ENCODE assay signal across 19 cellular contexts in the genomic region with DNA sequence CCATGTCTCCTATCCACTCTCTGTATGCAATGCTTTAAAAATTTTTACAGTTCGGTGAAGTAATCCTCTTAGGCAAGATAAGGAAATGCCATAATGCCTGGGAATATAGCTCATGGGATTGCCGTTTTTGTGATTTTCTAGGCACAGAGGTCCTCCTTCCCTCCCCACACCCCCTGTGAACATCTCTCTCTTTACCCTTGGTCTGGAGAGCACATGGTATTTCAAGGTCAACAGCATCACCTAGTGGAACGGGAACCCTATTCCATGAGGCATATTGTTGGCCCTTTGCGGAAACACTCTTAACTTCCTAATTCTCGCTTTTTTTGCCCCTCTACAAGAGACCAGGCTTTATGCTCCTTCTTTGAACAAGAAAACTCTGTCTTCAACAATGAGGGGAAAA. TPM values are rescaled to one million over a fixed set of nuclear protein-coding genes. Genes with fewer than 3 reads are reported as not detected.
DNase-seq lines count a peak whose midpoint lies in the region; TF ChIP-seq lines count a peak whose summit lies in the region.
"Had no signal": no experiment of that assay in that cellular context is flagged by ENCODE, and none has a peak within 500 bp of the region (broad histone marks: within the 10 kb centered on the region; RNA-seq: fewer than 3 reads in every experiment).

No MANE protein-coding gene starts in this region.

- no peaks in the 10 kb centered on the region for H3K27me3 ChIP-seq in A673 (replicated peaks; ENCODE audit: insufficient read depth, low read depth, low read length, poor library complexity)
- H3K27me3 ChIP-seq: testis had no signal

- DNase-seq in A673 (ENCODE audit: low spot score) (peak; percentile 7), OCI-M1 (lab: John Stamatoyannopoulos, UW) (peak; percentile 24), endothelial cell (ENCODE audit: low spot score) (no peak), NCI-H2107 (lab: John Stamatoyannopoulos, UW) (no peak), NCI-H748 treated with DMSO at 0.1 percent for 48 hours (lab: John Stamatoyannopoulos, UW) (no peak)
- DNase-seq in stimulated activated CD4-positive, alpha-beta T cell treated with anti-CD3 and anti-CD28 coated beads, Interleukin-4, amount 100 ng/mL, for 4 hours = no peak
- DNase-seq in activated T-cell treated with anti-CD3 and anti-CD28 coated beads, Interleukin-2, amount 50 U/mL, for 48 hours = no peak
- DNase-seq: ACHN; activated CD8-positive, alpha-beta memory T cell treated with anti-CD3 and anti-CD28 coated beads for 24 hours; anterior cingulate cortex; GM23248; left ventricle myocardium superior; NCI-H1105 treated with DMSO at 0.1 percent for 48 hours; stimulated activated CD4-positive, alpha-beta T cell treated with anti-CD3 and anti-CD28 coated beads, Interleukin-1b, Interleukin-23, amount 100 ng/mL, for 48 hours; testis had no signal

- BruUV-seq in A673 (replicated peaks; lab: Mats Ljungman, UMichigan) = no TSS peak

- no peak overlapping the region for H3K27ac ChIP-seq in A673 (ENCODE audit: low read depth, low read length, poor library complexity, severe bottlenecking)
- H3K27ac ChIP-seq: GM23248, SK-N-MC, testis had no signal

- H3K4me1 Mint-ChIP-seq in endothelial cell (ENCODE audit: unreplicated experiment) = no peaks in the 10 kb centered on the region

- CTCF ChIA-PET in A673 (lab: Charles Lee) = no interaction called here

- H3K27me3 Mint-ChIP-seq in endothelial cell (ENCODE audit: unreplicated experiment) = peaks cover 2% of the 10 kb centered on the region

- intact Hi-C loops in A673 (cut with micrococcal nuclease; ENCODE audit: unreplicated experiment) = loop anchor here (10.0 kb wide), 1 partner anchor 242 kb away; no protein-coding TSS in a partner anchor

- TF ChIP-seq CTCF in A673 (conservative IDR thresholded peaks at IDR 0.05; ENCODE audit: low read depth, low read length) = no peak
- TF ChIP-seq CTCF in GM12873 (IDR thresholded peaks at IDR 0.05; ENCODE audit: insufficient read depth, low read depth, low read length, missing control alignments) = peak; percentile 7
- no peak for TF ChIP-seq CTCF in endothelial cell (IDR thresholded peaks at IDR 0.05; ENCODE audit: unreplicated experiment)

- H3K9me3 Mint-ChIP-seq in endothelial cell (ENCODE audit: unreplicated experiment) = peaks cover 23% of the 10 kb centered on the region

- H3K4me3 ChIP-seq in A673 (ENCODE audit: low read depth, low read length, poor library complexity, severe bottlenecking) = no peak overlapping the region
- H3K4me3 ChIP-seq: GM23248, SK-N-MC, testis had no signal

- peaks cover 25% of the 10 kb centered on the region for H3K36me3 Mint-ChIP-seq in endothelial cell (ENCODE audit: low read depth, unreplicated experiment)

- H3K4me1 ChIP-seq in A673 (ENCODE audit: insufficient read depth, low read length, poor library complexity, severe bottlenecking) = no peaks in the 10 kb centered on the region
- H3K4me1 ChIP-seq: testis had no signal

- H3K4me3 Mint-ChIP-seq in endothelial cell (ENCODE audit: unreplicated experiment) = peak overlapping the region; percentile 18
- H3K4me3 Mint-ChIP-seq: natural killer cell treated with Interleukin-12 subunit alpha and Interleukin-12 subunit beta and Interleukin-15 and Interleukin-18, amount 100 ng/mL, for 72 hours had no signal

- POLR2A ChIA-PET in A673 (lab: Charles Lee; ENCODE audit: low non-redundant PET) = no interaction called here

- no peak overlapping the region for H3K27ac Mint-ChIP-seq in endothelial cell (ENCODE audit: unreplicated experiment)
- H3K27ac Mint-ChIP-seq: natural killer cell treated with Interleukin-12 subunit alpha and Interleukin-12 subunit beta and Interleukin-15 and Interleukin-18, amount 100 ng/mL, for 72 hours had no signal

- no peaks in the 10 kb centered on the region for H3K36me3 ChIP-seq in A673 (ENCODE audit: insufficient read depth, low read length, poor library complexity, severe bottlenecking)

- peaks cover 18% of the 10 kb centered on the region for H3K9me3 ChIP-seq in A673 (ENCODE audit: low read depth, low read length, poor library complexity, severe bottlenecking)

RNA-seq across cellular contexts. Expression of a gene that starts 8.8 kb away (rescaled TPM):
- total RNA-seq in A673 (2021) = not detected in 2 replicates
- total RNA-seq in endothelial cell (ENCODE audit: unreplicated experiment) = not detected
- total RNA-seq: dermis microvascular lymphatic vessel endothelial cell; GM23248; left ventricle myocardium superior; natural killer cell treated with Interleukin-12 subunit alpha and Interleukin-12 subunit beta and Interleukin-15 and Interleukin-18, amount 100 ng/mL, for 72 hours; testis had no signal

RNA-seq across cellular contexts. Expression of a gene that starts 27.1 kb away (rescaled TPM):
- total RNA-seq in A673 (2021) (not detected in 2 replicates), endothelial cell (ENCODE audit: unreplicated experiment) (not detected)
- total RNA-seq: dermis microvascular lymphatic vessel endothelial cell; GM23248; left ventricle myocardium superior; natural killer cell treated with Interleukin-12 subunit alpha and Interleukin-12 subunit beta and Interleukin-15 and Interleukin-18, amount 100 ng/mL, for 72 hours had no signal

Comparison
In these comparisons a context has a peak if more than half of its experiments do, and no peak if none do; other contexts are left out.
1. DNase-seq: peak in A673 (single experiment) and OCI-M1 (single experiment); none in endothelial cell (single experiment), NCI-H2107 (single experiment), NCI-H748 treated with DMSO at 0.1 percent for 48 hours (single experiment), stimulated activated CD4-positive, alpha-beta T cell treated with anti-CD3 and anti-CD28 coated beads, Interleukin-4, amount 100 ng/mL, for 4 hours (0 of 2) and activated T-cell treated with anti-CD3 and anti-CD28 coated beads, Interleukin-2, amount 50 U/mL, for 48 hours (0 of 2).